In the genomic region with DNA sequence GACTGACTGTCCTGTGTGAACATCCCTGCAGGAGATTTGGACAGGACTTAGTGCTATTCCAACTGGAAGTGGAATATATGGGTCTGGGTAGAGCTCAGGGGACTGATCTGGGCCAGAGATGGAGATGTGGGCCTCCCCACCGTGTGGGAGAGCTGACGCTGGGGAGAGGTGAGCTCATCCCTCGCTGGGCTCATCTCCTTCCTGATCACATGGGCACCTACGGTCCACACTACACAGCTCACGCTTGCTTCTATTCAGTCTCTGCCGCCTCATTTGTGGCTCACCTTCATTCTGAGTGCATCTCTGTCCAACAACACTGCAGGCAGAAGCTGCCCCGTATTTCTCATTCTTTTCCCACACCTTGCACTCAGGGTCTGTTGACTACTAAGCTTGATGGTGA, we compare ENCODE assay signal across 2 cellular contexts.
TF ChIP-seq lines count a peak whose summit lies in the region.

No MANE protein-coding gene starts in this region.

TF ChIP-seq in GM23338, 12 proteins besides CTCF, POLR2A, EP300 and RAD21:
- TF ChIP-seq, protein P1, sequence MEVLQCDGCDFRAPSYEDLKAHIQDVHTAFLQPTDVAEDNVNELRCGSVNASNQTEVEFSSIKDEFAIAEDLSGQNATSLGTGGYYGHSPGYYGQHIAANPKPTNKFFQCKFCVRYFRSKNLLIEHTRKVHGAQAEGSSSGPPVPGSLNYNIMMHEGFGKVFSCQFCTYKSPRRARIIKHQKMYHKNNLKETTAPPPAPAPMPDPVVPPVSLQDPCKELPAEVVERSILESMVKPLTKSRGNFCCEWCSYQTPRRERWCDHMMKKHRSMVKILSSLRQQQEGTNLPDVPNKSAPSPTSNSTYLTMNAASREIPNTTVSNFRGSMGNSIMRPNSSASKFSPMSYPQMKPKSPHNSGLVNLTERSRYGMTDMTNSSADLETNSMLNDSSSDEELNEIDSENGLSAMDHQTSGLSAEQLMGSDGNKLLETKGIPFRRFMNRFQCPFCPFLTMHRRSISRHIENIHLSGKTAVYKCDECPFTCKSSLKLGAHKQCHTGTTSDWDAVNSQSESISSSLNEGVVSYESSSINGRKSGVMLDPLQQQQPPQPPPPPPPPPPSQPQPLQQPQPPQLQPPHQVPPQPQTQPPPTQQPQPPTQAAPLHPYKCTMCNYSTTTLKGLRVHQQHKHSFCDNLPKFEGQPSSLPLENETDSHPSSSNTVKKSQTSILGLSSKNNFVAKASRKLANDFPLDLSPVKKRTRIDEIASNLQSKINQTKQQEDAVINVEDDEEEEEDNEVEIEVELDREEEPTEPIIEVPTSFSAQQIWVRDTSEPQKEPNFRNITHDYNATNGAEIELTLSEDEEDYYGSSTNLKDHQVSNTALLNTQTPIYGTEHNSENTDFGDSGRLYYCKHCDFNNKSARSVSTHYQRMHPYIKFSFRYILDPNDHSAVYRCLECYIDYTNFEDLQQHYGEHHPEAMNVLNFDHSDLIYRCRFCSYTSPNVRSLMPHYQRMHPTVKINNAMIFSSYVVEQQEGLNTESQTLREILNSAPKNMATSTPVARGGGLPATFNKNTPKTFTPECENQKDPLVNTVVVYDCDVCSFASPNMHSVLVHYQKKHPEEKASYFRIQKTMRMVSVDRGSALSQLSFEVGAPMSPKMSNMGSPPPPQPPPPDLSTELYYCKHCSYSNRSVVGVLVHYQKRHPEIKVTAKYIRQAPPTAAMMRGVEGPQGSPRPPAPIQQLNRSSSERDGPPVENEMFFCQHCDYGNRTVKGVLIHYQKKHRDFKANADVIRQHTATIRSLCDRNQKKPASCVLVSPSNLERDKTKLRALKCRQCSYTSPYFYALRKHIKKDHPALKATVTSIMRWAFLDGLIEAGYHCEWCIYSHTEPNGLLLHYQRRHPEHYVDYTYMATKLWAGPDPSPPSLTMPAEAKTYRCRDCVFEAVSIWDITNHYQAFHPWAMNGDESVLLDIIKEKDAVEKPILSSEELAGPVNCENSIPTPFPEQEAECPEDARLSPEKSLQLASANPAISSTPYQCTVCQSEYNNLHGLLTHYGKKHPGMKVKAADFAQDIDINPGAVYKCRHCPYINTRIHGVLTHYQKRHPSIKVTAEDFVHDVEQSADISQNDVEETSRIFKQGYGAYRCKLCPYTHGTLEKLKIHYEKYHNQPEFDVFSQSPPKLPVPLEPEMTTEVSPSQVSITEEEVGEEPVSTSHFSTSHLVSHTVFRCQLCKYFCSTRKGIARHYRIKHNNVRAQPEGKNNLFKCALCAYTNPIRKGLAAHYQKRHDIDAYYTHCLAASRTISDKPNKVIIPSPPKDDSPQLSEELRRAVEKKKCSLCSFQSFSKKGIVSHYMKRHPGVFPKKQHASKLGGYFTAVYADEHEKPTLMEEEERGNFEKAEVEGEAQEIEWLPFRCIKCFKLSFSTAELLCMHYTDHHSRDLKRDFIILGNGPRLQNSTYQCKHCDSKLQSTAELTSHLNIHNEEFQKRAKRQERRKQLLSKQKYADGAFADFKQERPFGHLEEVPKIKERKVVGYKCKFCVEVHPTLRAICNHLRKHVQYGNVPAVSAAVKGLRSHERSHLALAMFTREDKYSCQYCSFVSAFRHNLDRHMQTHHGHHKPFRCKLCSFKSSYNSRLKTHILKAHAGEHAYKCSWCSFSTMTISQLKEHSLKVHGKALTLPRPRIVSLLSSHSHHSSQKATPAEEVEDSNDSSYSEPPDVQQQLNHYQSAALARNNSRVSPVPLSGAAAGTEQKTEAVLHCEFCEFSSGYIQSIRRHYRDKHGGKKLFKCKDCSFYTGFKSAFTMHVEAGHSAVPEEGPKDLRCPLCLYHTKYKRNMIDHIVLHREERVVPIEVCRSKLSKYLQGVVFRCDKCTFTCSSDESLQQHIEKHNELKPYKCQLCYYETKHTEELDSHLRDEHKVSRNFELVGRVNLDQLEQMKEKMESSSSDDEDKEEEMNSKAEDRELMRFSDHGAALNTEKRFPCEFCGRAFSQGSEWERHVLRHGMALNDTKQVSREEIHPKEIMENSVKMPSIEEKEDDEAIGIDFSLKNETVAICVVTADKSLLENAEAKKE (CRISPR knock-in tag; IDR thresholded peaks at IDR 0.05), result no peak
- TF ChIP-seq ZNF114 (CRISPR knock-in tag; IDR thresholded peaks at IDR 0.05) (no peak), ZNF331 (CRISPR knock-in tag; IDR thresholded peaks at IDR 0.05; ENCODE audit: low read depth) (no peak), ETS1 (IDR thresholded peaks at IDR 0.05) (no peak), STAT1 (IDR thresholded peaks at IDR 0.05; ENCODE audit: unreplicated experiment) (no peak), EZH2 (IDR thresholded peaks at IDR 0.05; ENCODE audit: low read depth, unreplicated experiment) (no peak), CREB1 (CRISPR knock-in tag; IDR thresholded peaks at IDR 0.05; ENCODE audit: low read depth) (no peak), EZH2phosphoT487 (IDR thresholded peaks at IDR 0.05; ENCODE audit: unreplicated experiment) (no peak)
- TF ChIP-seq, protein P2, sequence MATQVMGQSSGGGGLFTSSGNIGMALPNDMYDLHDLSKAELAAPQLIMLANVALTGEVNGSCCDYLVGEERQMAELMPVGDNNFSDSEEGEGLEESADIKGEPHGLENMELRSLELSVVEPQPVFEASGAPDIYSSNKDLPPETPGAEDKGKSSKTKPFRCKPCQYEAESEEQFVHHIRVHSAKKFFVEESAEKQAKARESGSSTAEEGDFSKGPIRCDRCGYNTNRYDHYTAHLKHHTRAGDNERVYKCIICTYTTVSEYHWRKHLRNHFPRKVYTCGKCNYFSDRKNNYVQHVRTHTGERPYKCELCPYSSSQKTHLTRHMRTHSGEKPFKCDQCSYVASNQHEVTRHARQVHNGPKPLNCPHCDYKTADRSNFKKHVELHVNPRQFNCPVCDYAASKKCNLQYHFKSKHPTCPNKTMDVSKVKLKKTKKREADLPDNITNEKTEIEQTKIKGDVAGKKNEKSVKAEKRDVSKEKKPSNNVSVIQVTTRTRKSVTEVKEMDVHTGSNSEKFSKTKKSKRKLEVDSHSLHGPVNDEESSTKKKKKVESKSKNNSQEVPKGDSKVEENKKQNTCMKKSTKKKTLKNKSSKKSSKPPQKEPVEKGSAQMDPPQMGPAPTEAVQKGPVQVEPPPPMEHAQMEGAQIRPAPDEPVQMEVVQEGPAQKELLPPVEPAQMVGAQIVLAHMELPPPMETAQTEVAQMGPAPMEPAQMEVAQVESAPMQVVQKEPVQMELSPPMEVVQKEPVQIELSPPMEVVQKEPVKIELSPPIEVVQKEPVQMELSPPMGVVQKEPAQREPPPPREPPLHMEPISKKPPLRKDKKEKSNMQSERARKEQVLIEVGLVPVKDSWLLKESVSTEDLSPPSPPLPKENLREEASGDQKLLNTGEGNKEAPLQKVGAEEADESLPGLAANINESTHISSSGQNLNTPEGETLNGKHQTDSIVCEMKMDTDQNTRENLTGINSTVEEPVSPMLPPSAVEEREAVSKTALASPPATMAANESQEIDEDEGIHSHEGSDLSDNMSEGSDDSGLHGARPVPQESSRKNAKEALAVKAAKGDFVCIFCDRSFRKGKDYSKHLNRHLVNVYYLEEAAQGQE (IDR thresholded peaks at IDR 0.05; ENCODE audit: unreplicated experiment), result no peak

TF ChIP-seq in K562, 482 proteins besides CTCF, POLR2A, EP300 and RAD21:
- TF ChIP-seq GATA2 (CRISPR knock-in tag; IDR thresholded peaks at IDR 0.05), result no peak
- TF ChIP-seq ZNF551 (CRISPR knock-in tag; IDR thresholded peaks at IDR 0.05), result no peak
- no peak for TF ChIP-seq ASH1L (IDR thresholded peaks at IDR 0.05; ENCODE audit: borderline replicate concordance, low read depth, partially characterized antibody)
- no peak for TF ChIP-seq ZNF778 (CRISPR knock-in tag; IDR thresholded peaks at IDR 0.05)
- TF ChIP-seq JUN (IDR thresholded peaks at IDR 0.05; ENCODE audit: borderline replicate concordance, low read depth, low read length), result no peak
- TF ChIP-seq JUN (CRISPR knock-in tag; IDR thresholded peaks at IDR 0.05; ENCODE audit: borderline replicate concordance), result no peak
- no peak for TF ChIP-seq STAT5A (IDR thresholded peaks at IDR 0.05; ENCODE audit: borderline replicate concordance, low read length)
- TF ChIP-seq BRF2 (IDR thresholded peaks at IDR 0.05; ENCODE audit: borderline replicate concordance, insufficient read depth, insufficient read length), result no peak
- no peak for TF ChIP-seq FOXK2 (conservative IDR thresholded peaks at IDR 0.05 in 1 of 2, IDR thresholded peaks at IDR 0.05 in 1 of 2; ENCODE audit: low read depth in 2 of 2)
- TF ChIP-seq TOE1 (IDR thresholded peaks at IDR 0.05; ENCODE audit: borderline replicate concordance), result no peak
- TF ChIP-seq TOE1 (CRISPR knock-in tag; IDR thresholded peaks at IDR 0.05; ENCODE audit: borderline replicate concordance, low read depth), result no peak
- TF ChIP-seq KHSRP (IDR thresholded peaks at IDR 0.05), result no peak
- TF ChIP-seq ZNF766 (CRISPR knock-in tag; conservative IDR thresholded peaks at IDR 0.05), result no peak
- TF ChIP-seq, protein P3, sequence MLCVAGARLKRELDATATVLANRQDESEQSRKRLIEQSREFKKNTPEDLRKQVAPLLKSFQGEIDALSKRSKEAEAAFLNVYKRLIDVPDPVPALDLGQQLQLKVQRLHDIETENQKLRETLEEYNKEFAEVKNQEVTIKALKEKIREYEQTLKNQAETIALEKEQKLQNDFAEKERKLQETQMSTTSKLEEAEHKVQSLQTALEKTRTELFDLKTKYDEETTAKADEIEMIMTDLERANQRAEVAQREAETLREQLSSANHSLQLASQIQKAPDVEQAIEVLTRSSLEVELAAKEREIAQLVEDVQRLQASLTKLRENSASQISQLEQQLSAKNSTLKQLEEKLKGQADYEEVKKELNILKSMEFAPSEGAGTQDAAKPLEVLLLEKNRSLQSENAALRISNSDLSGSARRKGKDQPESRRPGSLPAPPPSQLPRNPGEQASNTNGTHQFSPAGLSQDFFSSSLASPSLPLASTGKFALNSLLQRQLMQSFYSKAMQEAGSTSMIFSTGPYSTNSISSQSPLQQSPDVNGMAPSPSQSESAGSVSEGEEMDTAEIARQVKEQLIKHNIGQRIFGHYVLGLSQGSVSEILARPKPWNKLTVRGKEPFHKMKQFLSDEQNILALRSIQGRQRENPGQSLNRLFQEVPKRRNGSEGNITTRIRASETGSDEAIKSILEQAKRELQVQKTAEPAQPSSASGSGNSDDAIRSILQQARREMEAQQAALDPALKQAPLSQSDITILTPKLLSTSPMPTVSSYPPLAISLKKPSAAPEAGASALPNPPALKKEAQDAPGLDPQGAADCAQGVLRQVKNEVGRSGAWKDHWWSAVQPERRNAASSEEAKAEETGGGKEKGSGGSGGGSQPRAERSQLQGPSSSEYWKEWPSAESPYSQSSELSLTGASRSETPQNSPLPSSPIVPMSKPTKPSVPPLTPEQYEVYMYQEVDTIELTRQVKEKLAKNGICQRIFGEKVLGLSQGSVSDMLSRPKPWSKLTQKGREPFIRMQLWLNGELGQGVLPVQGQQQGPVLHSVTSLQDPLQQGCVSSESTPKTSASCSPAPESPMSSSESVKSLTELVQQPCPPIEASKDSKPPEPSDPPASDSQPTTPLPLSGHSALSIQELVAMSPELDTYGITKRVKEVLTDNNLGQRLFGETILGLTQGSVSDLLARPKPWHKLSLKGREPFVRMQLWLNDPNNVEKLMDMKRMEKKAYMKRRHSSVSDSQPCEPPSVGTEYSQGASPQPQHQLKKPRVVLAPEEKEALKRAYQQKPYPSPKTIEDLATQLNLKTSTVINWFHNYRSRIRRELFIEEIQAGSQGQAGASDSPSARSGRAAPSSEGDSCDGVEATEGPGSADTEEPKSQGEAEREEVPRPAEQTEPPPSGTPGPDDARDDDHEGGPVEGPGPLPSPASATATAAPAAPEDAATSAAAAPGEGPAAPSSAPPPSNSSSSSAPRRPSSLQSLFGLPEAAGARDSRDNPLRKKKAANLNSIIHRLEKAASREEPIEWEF (CRISPR knock-in tag; IDR thresholded peaks at IDR 0.05), result no peak
